Comparison of ENCODE assay signal across 20 cellular contexts in the genomic region with DNA sequence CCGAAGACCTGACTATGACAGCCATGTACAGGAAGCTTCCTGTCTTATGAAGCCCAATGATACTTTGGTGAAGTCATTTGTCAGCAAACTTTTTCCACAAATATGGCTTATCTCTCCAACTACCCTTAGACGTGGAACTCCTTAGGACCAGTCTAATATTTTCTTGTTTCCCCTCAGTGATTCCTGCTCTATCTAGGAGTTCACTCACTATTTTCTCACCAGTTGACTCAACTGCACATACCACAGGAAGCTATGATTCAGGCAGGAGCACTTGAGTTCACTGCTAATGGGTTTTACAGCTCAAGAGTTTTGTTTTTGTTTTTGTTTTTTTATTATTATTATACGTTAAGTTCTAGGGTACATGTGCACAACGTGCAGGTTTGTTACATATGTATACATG.
A peak's percentile ranks its signal among the peaks of the same experiment; 100 is the strongest.
DNase-seq lines count a peak whose midpoint lies in the region; ATAC-seq, FAIRE-seq and TF ChIP-seq lines count a peak whose summit lies in the region.
"Had no signal": no experiment of that assay in that cellular context is flagged by ENCODE, and none has a peak within 500 bp of the region (broad histone marks: within the 10 kb centered on the region; RNA-seq: fewer than 3 reads in every experiment).

No MANE protein-coding gene starts in this region.

- no peaks in the 10 kb centered on the region for H4K20me1 ChIP-seq in osteoblast (ENCODE audit: insufficient read depth, low read length)

- intact Hi-C loops in activated CD8-positive, alpha-beta T cell treated with anti-CD3 and anti-CD28 coated beads for 36 hours (cut with micrococcal nuclease), result no loop called here

- peaks cover 38% of the 10 kb centered on the region for H3K36me3 ChIP-seq in osteoblast (ENCODE audit: insufficient read depth, low read length)

- no peak for TF ChIP-seq POLR2A in GM12892 (IDR thresholded peaks at IDR 0.05; ENCODE audit: low read depth, low read length)

- no peaks in the 10 kb centered on the region for H3K79me2 ChIP-seq in osteoblast (ENCODE audit: insufficient read depth, low read length)

- no peak overlapping the region for H3K4me3 Mint-ChIP-seq in activated CD8-positive, alpha-beta T cell treated with anti-CD3 and anti-CD28 coated beads for 36 hours
- H3K4me3 Mint-ChIP-seq: activated naive CD8-positive, alpha-beta T cell; CD14-positive monocyte; dendritic cell treated with granulocyte-macrophage colony-stimulating factor and Interleukin-4, amounts not matched to agents 40 ng/mL and 50 ng/mL, for 4 days; GM23338 had no signal

- no peak for ATAC-seq in activated CD8-positive, alpha-beta T cell treated with anti-CD3 and anti-CD28 coated beads for 36 hours
- ATAC-seq in HG03025 (IDR thresholded peaks at IDR 0.05; ENCODE audit: low FRiP score, unreplicated experiment), result no peak
- ATAC-seq: GM23338; stimulated activated naive CD8-positive, alpha-beta T cell treated with anti-CD3 and anti-CD28 coated beads, Interleukin-15, Interleukin-2, amounts not matched to agents 100 U/mL and 50 U/mL, for 24 hours had no signal

- no peak overlapping the region for H3K27ac Mint-ChIP-seq in activated CD8-positive, alpha-beta T cell treated with anti-CD3 and anti-CD28 coated beads for 36 hours
- H3K27ac Mint-ChIP-seq: activated naive CD8-positive, alpha-beta T cell; CD14-positive monocyte; dendritic cell treated with granulocyte-macrophage colony-stimulating factor and Interleukin-4, amounts not matched to agents 40 ng/mL and 50 ng/mL, for 4 days; GM23338 had no signal

- no peaks in the 10 kb centered on the region for H3K27me3 ChIP-seq in osteoblast (ENCODE audit: insufficient read depth, low read length)
- H3K27me3 ChIP-seq: vagina had no signal

- H3K4me1 Mint-ChIP-seq in activated CD8-positive, alpha-beta T cell treated with anti-CD3 and anti-CD28 coated beads for 36 hours (ENCODE audit: low read depth), result no peaks in the 10 kb centered on the region
- H3K4me1 Mint-ChIP-seq: CD14-positive monocyte had no signal

- H3K27me3 Mint-ChIP-seq in activated CD8-positive, alpha-beta T cell treated with anti-CD3 and anti-CD28 coated beads for 36 hours, result no peaks in the 10 kb centered on the region

- no peaks in the 10 kb centered on the region for H3K9me3 Mint-ChIP-seq in activated CD8-positive, alpha-beta T cell treated with anti-CD3 and anti-CD28 coated beads for 36 hours
- H3K9me3 Mint-ChIP-seq: dendritic cell treated with granulocyte-macrophage colony-stimulating factor and Interleukin-4, amounts not matched to agents 40 ng/mL and 50 ng/mL, for 4 days; GM23338 had no signal

- H3K4me3 ChIP-seq in epithelial cell of esophagus (ENCODE audit: low read length), result no peak overlapping the region
- H3K4me3 ChIP-seq in osteoblast (ENCODE audit: insufficient read depth, low read length), result no peak overlapping the region
- H3K4me3 ChIP-seq: GM23338, vagina had no signal

- CTCF ChIA-PET in activated CD8-positive, alpha-beta T cell treated with anti-CD3 and anti-CD28 coated beads for 36 hours (lab: Charles Lee), result interaction anchor here (1.0 kb wide), 2 partner anchors 57 to 185 kb away, joined by 3 to 4 read pairs; no protein-coding TSS in a partner anchor

- peak overlapping the region; percentile 7 for H3K4me2 ChIP-seq in osteoblast (ENCODE audit: insufficient read depth, low read length)
- H3K4me2 ChIP-seq: GM23338 had no signal

- peak overlapping the region; percentile 65 for H3K27ac ChIP-seq in osteoblast (ENCODE audit: low read depth, low read length)
- H3K27ac ChIP-seq: vagina, VCaP had no signal

- no peaks in the 10 kb centered on the region for H3K36me3 Mint-ChIP-seq in activated CD8-positive, alpha-beta T cell treated with anti-CD3 and anti-CD28 coated beads for 36 hours (ENCODE audit: low read depth)
- H3K36me3 Mint-ChIP-seq: activated naive CD8-positive, alpha-beta T cell; CD14-positive monocyte had no signal

- TF ChIP-seq CTCF in epithelial cell of esophagus (IDR thresholded peaks at IDR 0.05; ENCODE audit: insufficient read depth, low read depth, low read length, missing control alignments) (no peak), osteoblast (IDR thresholded peaks at IDR 0.05; ENCODE audit: extremely low read depth, low read depth, low read length) (no peak)
- no peak for TF ChIP-seq CTCF in activated CD8-positive, alpha-beta T cell treated with anti-CD3 and anti-CD28 coated beads for 36 hours (IDR thresholded peaks at IDR 0.05)

- POLR2A ChIA-PET in activated CD8-positive, alpha-beta T cell treated with anti-CD3 and anti-CD28 coated beads for 36 hours (lab: Charles Lee), result no interaction called here

- no peak overlapping the region for H2AFZ ChIP-seq in osteoblast (ENCODE audit: low read length)
- H2AFZ ChIP-seq: GM23338 had no signal

- FAIRE-seq in RCC 7860 (lab: Jason Lieb, UNC), result peak; percentile 88
- FAIRE-seq in GM12892 (lab: Jason Lieb, UNC), result no peak
- FAIRE-seq: kidney had no signal

- peak; percentile 85 for DNase-seq in EH (ENCODE audit: low read depth)
- peak; percentile 76 for DNase-seq in RCC 7860 (ENCODE audit: low spot score)
- DNase-seq in epithelial cell of esophagus (ENCODE audit: low read depth), result peak; percentile 76
- DNase-seq in osteoblast (ENCODE audit: insufficient read length, low spot score, missing footprints), result peak; percentile 90
- no peak for DNase-seq in middle frontal gyrus (ENCODE audit: extremely low spot score, low spot score)
- DNase-seq in activated CD8-positive, alpha-beta T cell treated with anti-CD3 and anti-CD28 coated beads for 36 hours, result no peak
- DNase-seq in GM12892 (ENCODE audit: insufficient read length), result no peak
- DNase-seq: Kasumi-1; kidney; NCI-H2029 treated with DMSO at 0.1 percent for 48 hours; NCI-H82; SIG-M5; stimulated activated naive CD8-positive, alpha-beta T cell treated with anti-CD3 and anti-CD28 coated beads, Interleukin-15, Interleukin-2, amounts not matched to agents 100 U/mL and 50 U/mL, for 24 hours had no signal

- no peaks in the 10 kb centered on the region for H3K9me3 ChIP-seq in osteoblast (ENCODE audit: low read depth, low read length)
- H3K9me3 ChIP-seq: vagina had no signal

- peaks cover 27% of the 10 kb centered on the region for H3K4me1 ChIP-seq in osteoblast (ENCODE audit: insufficient read depth, low read length)

Comparison
In these comparisons a context has a peak if more than half of its experiments do, and no peak if none do; other contexts are left out.
1. DNase-seq: peak in EH (single experiment), RCC 7860 (single experiment), epithelial cell of esophagus (single experiment) and osteoblast (single experiment); none in middle frontal gyrus (single experiment), activated CD8-positive, alpha-beta T cell treated with anti-CD3 and anti-CD28 coated beads for 36 hours (single experiment) and GM12892 (single experiment).